Comparison of ENCODE assay signal across 17 cellular contexts in genomic region chr5:9332026-9332425, GRCh38.
"Had no signal": no experiment of that assay in that cellular context is flagged by ENCODE, and none has a peak within 500 bp of the region (broad histone marks: within the 10 kb centered on the region; RNA-seq: fewer than 3 reads in every experiment).

No MANE protein-coding gene starts in this region.

- DNase-seq: colonic mucosa; dermis blood vessel endothelial cell; esophagus squamous epithelium; foreskin fibroblast; glutamatergic neuron; islet precursor cell; naive B cell; sigmoid colon; stimulated activated CD4-positive, alpha-beta T cell treated with anti-CD3 and anti-CD28 coated beads, Interleukin-12 subunit alpha, Interleukin-12 subunit beta, amount 100 ng/mL, for 4 hours; stimulated activated naive CD8-positive, alpha-beta T cell treated with anti-CD3 and anti-CD28 coated beads, Interleukin-15, Interleukin-2, amounts not matched to agents 100 U/mL and 50 U/mL, for 24 hours; thyroid gland; upper lobe of left lung had no signal

- H3K9me3 ChIP-seq: colonic mucosa, esophagus squamous epithelium, gastroesophageal sphincter, right atrium auricular region, sigmoid colon, suprapubic skin, thyroid gland, upper lobe of left lung had no signal

- H3K27ac ChIP-seq: colonic mucosa, esophagus squamous epithelium, gastroesophageal sphincter, right atrium auricular region, sigmoid colon, skin epidermis, suprapubic skin, thyroid gland, upper lobe of left lung had no signal

- H3K4me3 ChIP-seq: colonic mucosa, esophagus squamous epithelium, gastroesophageal sphincter, right atrium auricular region, sigmoid colon, skin epidermis, suprapubic skin, thyroid gland, upper lobe of left lung had no signal

- H3K36me3 ChIP-seq: colonic mucosa, esophagus squamous epithelium, gastroesophageal sphincter, right atrium auricular region, sigmoid colon, suprapubic skin, thyroid gland, upper lobe of left lung had no signal

- ATAC-seq: left lobe of liver; stimulated activated naive CD8-positive, alpha-beta T cell treated with anti-CD3 and anti-CD28 coated beads, Interleukin-15, Interleukin-2, amounts not matched to agents 100 U/mL and 50 U/mL, for 24 hours had no signal

- H3K27me3 ChIP-seq: colonic mucosa, esophagus squamous epithelium, gastroesophageal sphincter, right atrium auricular region, sigmoid colon, suprapubic skin, thyroid gland, upper lobe of left lung had no signal

- H3K4me1 ChIP-seq: colonic mucosa, esophagus squamous epithelium, gastroesophageal sphincter, right atrium auricular region, sigmoid colon, suprapubic skin, thyroid gland, upper lobe of left lung had no signal
